Comparison of ENCODE assay signal across 2 cellular contexts in genomic region chr12:48104531-48104930, GRCh38.
TF ChIP-seq lines count a peak whose summit lies in the region.

No MANE protein-coding gene starts in this region.

TF ChIP-seq in SK-N-SH, 30 proteins besides CTCF, POLR2A, EP300 and RAD21 (continued from another document):
- no peak for TF ChIP-seq USF2 (IDR thresholded peaks at IDR 0.05; ENCODE audit: borderline replicate concordance, low read depth, low read length)
- no peak for TF ChIP-seq MXI1 (IDR thresholded peaks at IDR 0.05; ENCODE audit: low read depth, low read length)
- no peak for TF ChIP-seq FOXM1 (IDR thresholded peaks at IDR 0.05; ENCODE audit: low read depth)
- TF ChIP-seq RCOR1 (IDR thresholded peaks at IDR 0.05; ENCODE audit: low read length) = no peak
- no peak for TF ChIP-seq TCF12 (IDR thresholded peaks at IDR 0.05)
- no peak for TF ChIP-seq ELF1 (IDR thresholded peaks at IDR 0.05)
- TF ChIP-seq YY1 (IDR thresholded peaks at IDR 0.05; ENCODE audit: low read depth) = no peak
- no peak for TF ChIP-seq POLR2AphosphoS5 (IDR thresholded peaks at IDR 0.05; ENCODE audit: low read depth, low read length)
- TF ChIP-seq TEAD4 (IDR thresholded peaks at IDR 0.05; ENCODE audit: borderline replicate concordance, insufficient read depth) = no peak
- no peak for TF ChIP-seq RFX5 (IDR thresholded peaks at IDR 0.05; ENCODE audit: low read length)
- TF ChIP-seq REST (IDR thresholded peaks at IDR 0.05; ENCODE audit: low read depth, low read length) = no peak
- TF ChIP-seq EZH2phosphoT487 (IDR thresholded peaks at IDR 0.05; ENCODE audit: borderline replicate concordance, low read depth) = no peak
- TF ChIP-seq NRF1 (IDR thresholded peaks at IDR 0.05; ENCODE audit: low read depth, low read length) = no peak
- no peak for TF ChIP-seq SIN3A (IDR thresholded peaks at IDR 0.05; ENCODE audit: borderline replicate concordance, low read depth, low read length)

TF ChIP-seq in SK-N-SH treated with all-trans-retinoic acid at 6 μM for 48 hours, 23 proteins besides CTCF, POLR2A, EP300 and RAD21 (continued from another document):
- TF ChIP-seq PATZ1 (CRISPR knock-in tag; IDR thresholded peaks at IDR 0.05; ENCODE audit: borderline replicate concordance) (no peak), CSDC2 (CRISPR knock-in tag; IDR thresholded peaks at IDR 0.05) (no peak)
